ENCODE assay signal across 37 cellular contexts in genomic region chr11:79676396-79676795, GRCh38.
"Had no signal": no experiment of that assay in that cellular context is flagged by ENCODE, and none has a peak within 500 bp of the region (broad histone marks: within the 10 kb centered on the region; RNA-seq: fewer than 3 reads in every experiment).

No MANE protein-coding gene starts in this region.

- H3K27me3 Mint-ChIP-seq: activated B cell treated with CpG ODN at 0.5 μM for 24 hours; activated CD4-positive, alpha-beta memory T cell treated with anti-CD3 and anti-CD28 coated beads for 36 hours; activated CD4-positive, alpha-beta T cell treated with anti-CD3 and anti-CD28 coated beads, Interleukin-2, amount 10 ng/mL, durations not matched to agents 24 days and 14 days; activated CD8-positive, alpha-beta T cell treated with anti-CD3 and anti-CD28 coated beads for 36 hours; activated naive CD8-positive, alpha-beta T cell treated with anti-CD3 and anti-CD28 coated beads for 36 hours; activated T-helper 17 cell treated with anti-CD3 and anti-CD28 coated beads, Interleukin-2, amount 50 U/mL, for 72 hours; central memory CD8-positive, alpha-beta T cell; T-cell had no signal

- H3K9me3 ChIP-seq: adrenal gland, body of pancreas, breast epithelium had no signal

- H3K4me1 Mint-ChIP-seq: activated B cell treated with CpG ODN at 0.5 μM for 24 hours; activated CD4-positive, alpha-beta T cell treated with anti-CD3 and anti-CD28 coated beads, Interleukin-2, amount 10 ng/mL, durations not matched to agents 24 days and 14 days; activated naive CD8-positive, alpha-beta T cell treated with anti-CD3 and anti-CD28 coated beads for 36 hours; activated T-helper 17 cell treated with anti-CD3 and anti-CD28 coated beads, Interleukin-2, amount 50 U/mL, for 72 hours; central memory CD8-positive, alpha-beta T cell; T-cell had no signal

- H3K36me3 Mint-ChIP-seq: activated CD4-positive, alpha-beta memory T cell treated with anti-CD3 and anti-CD28 coated beads for 36 hours; activated naive CD4-positive, alpha-beta T cell treated with anti-CD3 and anti-CD28 coated beads, Interleukin-2, amount 50 U/mL, for 72 hours; activated naive CD8-positive, alpha-beta T cell treated with anti-CD3 and anti-CD28 coated beads for 36 hours; T-cell had no signal

- H3K36me3 ChIP-seq: adrenal gland, brain microvascular endothelial cell, breast epithelium, cardiac muscle cell had no signal

- H3K4me3 ChIP-seq: adrenal gland, body of pancreas, breast epithelium, cardiac muscle cell had no signal

- H3K4me3 Mint-ChIP-seq: activated B cell treated with CpG ODN at 0.5 μM for 24 hours; activated CD4-positive, alpha-beta memory T cell treated with anti-CD3 and anti-CD28 coated beads for 36 hours; activated CD4-positive, alpha-beta T cell treated with anti-CD3 and anti-CD28 coated beads, Interleukin-2, amount 10 ng/mL, durations not matched to agents 24 days and 14 days; activated CD8-positive, alpha-beta T cell treated with anti-CD3 and anti-CD28 coated beads for 36 hours; activated naive CD4-positive, alpha-beta T cell treated with anti-CD3 and anti-CD28 coated beads for 36 hours; activated naive CD8-positive, alpha-beta T cell treated with anti-CD3 and anti-CD28 coated beads for 36 hours; activated T-cell treated with anti-CD3 and anti-CD28 coated beads, Interleukin-2, amount 50 U/mL, for 4 hours; activated T-cell treated with anti-CD3 and anti-CD28 coated beads, Interleukin-2, amount 50 U/mL, for 72 hours; activated T-helper 1 cell treated with anti-CD3 and anti-CD28 coated beads, Interleukin-12 subunit alpha, Interleukin-12 subunit beta, Interleukin-2, Interleukin-4 antibody, amounts not matched to agents 30 ng/mL and 10 ng/mL and 1 ng/mL, durations not matched to agents 14 hours and 24 hours and 36 hours; activated T-helper 17 cell treated with anti-CD3 and anti-CD28 coated beads, Interleukin-2, amount 50 U/mL, for 72 hours; central memory CD8-positive, alpha-beta T cell; T-cell; T-helper 2 cell treated with Interferon-gamma antibody and Interleukin-4, amounts not matched to agents 5 μg/mL and 100 μg/mL, for 36 hours had no signal

- FAIRE-seq: astrocyte, TTC549 had no signal

- H3K27ac Mint-ChIP-seq: activated B cell treated with CpG ODN at 0.5 μM for 24 hours; activated CD4-positive, alpha-beta memory T cell treated with anti-CD3 and anti-CD28 coated beads for 36 hours; activated CD4-positive, alpha-beta T cell treated with anti-CD3 and anti-CD28 coated beads, Interleukin-2, amount 10 ng/mL, durations not matched to agents 24 days and 14 days; activated CD8-positive, alpha-beta T cell treated with anti-CD3 and anti-CD28 coated beads for 36 hours; activated naive CD4-positive, alpha-beta T cell treated with anti-CD3 and anti-CD28 coated beads for 36 hours; activated naive CD4-positive, alpha-beta T cell treated with anti-CD3 and anti-CD28 coated beads, Interleukin-2, amount 50 U/mL, for 72 hours; activated naive CD8-positive, alpha-beta T cell treated with anti-CD3 and anti-CD28 coated beads for 36 hours; activated T-cell treated with anti-CD3 and anti-CD28 coated beads, Interleukin-2, amount 50 U/mL, for 72 hours; activated T-helper 1 cell treated with anti-CD3 and anti-CD28 coated beads, Interleukin-12 subunit alpha, Interleukin-12 subunit beta, Interleukin-2, Interleukin-4 antibody, amounts not matched to agents 30 ng/mL and 10 ng/mL and 1 ng/mL, durations not matched to agents 14 hours and 24 hours and 36 hours; activated T-helper 17 cell treated with anti-CD3 and anti-CD28 coated beads, Interleukin-2, amount 50 U/mL, for 72 hours; T-cell; T-helper 2 cell treated with Interferon-gamma antibody and Interleukin-4, amounts not matched to agents 5 μg/mL and 100 μg/mL, for 36 hours had no signal

- DNase-seq: activated B cell treated with CpG ODN at 0.5 μM for 24 hours; activated CD4-positive, alpha-beta memory T cell treated with anti-CD3 and anti-CD28 coated beads for 36 hours; activated CD4-positive, alpha-beta T cell treated with anti-CD3 and anti-CD28 coated beads for 4 hours; activated CD4-positive, alpha-beta T cell treated with anti-CD3 and anti-CD28 coated beads, Interleukin-2, amount 10 ng/mL, durations not matched to agents 24 days and 14 days; activated CD4-positive, alpha-beta T cell treated with anti-CD3 and anti-CD28 coated beads, Interleukin-2, amount 50 U/mL, for 1 hour; activated CD4-positive, alpha-beta T cell treated with anti-CD3 and anti-CD28 coated beads, Interleukin-2, amount 50 U/mL, for 4 hours; activated CD4-positive, CD25-positive, alpha-beta regulatory T cell treated with anti-CD3 and anti-CD28 coated beads, Interleukin-2, amount 50 U/mL, for 72 hours; activated CD8-positive, alpha-beta memory T cell treated with anti-CD3 and anti-CD28 coated beads, Interleukin-2, amount 50 U/mL, for 4 hours; activated CD8-positive, alpha-beta T cell treated with anti-CD3 and anti-CD28 coated beads for 36 hours; activated effector memory CD4-positive, alpha-beta T cell treated with anti-CD3 and anti-CD28 coated beads, Interleukin-2, amount 50 U/mL, for 16 hours; activated gamma-delta T cell treated with Interleukin-2 at 50 U/mL for 16 hours; activated naive CD4-positive, alpha-beta T cell; activated naive CD4-positive, alpha-beta T cell treated with anti-CD3 and anti-CD28 coated beads for 36 hours; activated naive CD4-positive, alpha-beta T cell treated with anti-CD3 and anti-CD28 coated beads, Interleukin-2, amount 50 U/mL, for 16 hours; activated naive CD8-positive, alpha-beta T cell treated with anti-CD3 and anti-CD28 coated beads for 36 hours; activated T-cell treated with anti-CD3 and anti-CD28 coated beads for 4 hours; activated T-cell treated with anti-CD3 and anti-CD28 coated beads, Interleukin-2, amount 50 U/mL, for 1 hour; activated T-cell treated with anti-CD3 and anti-CD28 coated beads, Interleukin-2, amount 50 U/mL, for 4 hours; activated T-cell treated with anti-CD3 and anti-CD28 coated beads, Interleukin-2, amount 50 U/mL, for 72 hours; adrenal gland; amniotic stem cell; aorta; body of pancreas; brain microvascular endothelial cell; caudate nucleus; T-cell; T-helper 2 cell; T-helper 9 cell had no signal

- ATAC-seq: activated CD8-positive, alpha-beta T cell treated with anti-CD3 and anti-CD28 coated beads for 36 hours; activated naive CD4-positive, alpha-beta T cell treated with anti-CD3 and anti-CD28 coated beads, Interleukin-2, amount 50 U/mL, for 72 hours; activated T-cell treated with anti-CD3 and anti-CD28 coated beads, Interleukin-2, amount 50 U/mL, for 4 hours; activated T-cell treated with anti-CD3 and anti-CD28 coated beads, Interleukin-2, amount 50 U/mL, for 72 hours; activated T-helper 17 cell treated with anti-CD3 and anti-CD28 coated beads, Interleukin-2, amount 50 U/mL, for 72 hours; body of pancreas; T-cell had no signal

- H3K27me3 ChIP-seq: adrenal gland, body of pancreas, brain microvascular endothelial cell, breast epithelium, cardiac muscle cell had no signal
